8 cellular contexts compared by ENCODE assay signal in genomic region chr19:14347999-14348889, GRCh38. TPM values are rescaled to one million over a fixed set of nuclear protein-coding genes. Genes with fewer than 3 reads are reported as not detected.
DNase-seq lines count a peak whose midpoint lies in the region; ATAC-seq and TF ChIP-seq lines count a peak whose summit lies in the region.

No MANE protein-coding gene starts in this region.

- H3K4me1 Mint-ChIP-seq in natural killer cell = peaks cover 16 to 29% of the 10 kb centered on the region in 2 donors

- H3K36me3 Mint-ChIP-seq in natural killer cell = no peaks in the 10 kb centered on the region

- H3K27me3 ChIP-seq in thoracic aorta (replicated peaks; ENCODE audit: insufficient read depth) = no peaks in the 10 kb centered on the region

- intact Hi-C loops in natural killer cell (cut with micrococcal nuclease) = loop anchor here (1.0 to 5.0 kb wide), 3 partner anchors 152 to 466 kb away; no protein-coding TSS in a partner anchor

- no peaks in the 10 kb centered on the region for H3K9me3 ChIP-seq in thoracic aorta

- no peaks in the 10 kb centered on the region for H3K9me3 Mint-ChIP-seq in natural killer cell

- H3K4me3 Mint-ChIP-seq in natural killer cell = peak overlapping the region; percentile 82

- no peaks in the 10 kb centered on the region for H3K36me3 ChIP-seq in thoracic aorta

- DNase-seq in NCI-H524 (lab: John Stamatoyannopoulos, UW) (peak; percentile 17 to 64), NCI-H524 treated with DMSO at 0.1 percent for 48 hours (lab: John Stamatoyannopoulos, UW) (no peak), NCI-H2196 treated with DMSO at 0.1 percent for 48 hours (lab: John Stamatoyannopoulos, UW; ENCODE audit: unreplicated experiment) (peak; percentile 11), activated T-cell treated with anti-CD3 and anti-CD28 coated beads for 48 hours (ENCODE audit: low read depth) (peak; percentile 69), epithelial cell of proximal tubule (ENCODE audit: low read depth) (no peak), natural killer cell (peak; percentile 76), thoracic aorta (ENCODE audit: low spot score) (no peak)

- peak; percentile 82 to 95 (median 93) for ATAC-seq in natural killer cell
- ATAC-seq in thoracic aorta (ENCODE audit: insufficient number of reproducible peaks, low FRiP score, low read depth) = no peak
- no peak for ATAC-seq in HG03520 (IDR thresholded peaks at IDR 0.05; ENCODE audit: unreplicated experiment)

- H3K27ac Mint-ChIP-seq in natural killer cell = peak overlapping the region in 1 of 2 donors; percentile 72

- no peak overlapping the region for H3K27ac ChIP-seq in thoracic aorta

- H3K4me3 ChIP-seq in epithelial cell of proximal tubule (ENCODE audit: low read depth, low read length) (no peak overlapping the region), thoracic aorta (peak overlapping the region; percentile 67)

- peaks cover 0 to 10% of the 10 kb centered on the region in 2 donors for H3K4me1 ChIP-seq in thoracic aorta (ENCODE audit: control insufficient read depth in 1 of 2, low read depth in 2 of 2)

- no peaks in the 10 kb centered on the region for H3K27me3 Mint-ChIP-seq in natural killer cell (ENCODE audit: low read depth in 2 of 2)

- TF ChIP-seq CTCF in epithelial cell of proximal tubule (conservative IDR thresholded peaks at IDR 0.05; ENCODE audit: low read depth, low read length) = peak; percentile 95
- TF ChIP-seq CTCF in natural killer cell (IDR thresholded peaks at IDR 0.05) = peak; percentile 97
- TF ChIP-seq CTCF in thoracic aorta (IDR thresholded peaks at IDR 0.05) = peak; percentile 96

RNA-seq across cellular contexts. Expression of gene ADGRE5, which starts 33.0 kb away (rescaled TPM):
- total RNA-seq in epithelial cell of proximal tubule (37.5 and 76.3 TPM in 2 replicates), natural killer cell (1,000 to 10,000 TPM; 1,036 to 1,703 (median 1,382) TPM), thoracic aorta (100 to 1,000 TPM; 199 to 281 TPM)

Comparison
In these comparisons a context has a peak if more than half of its experiments do, and no peak if none do; other contexts are left out.
1. DNase-seq: peak in NCI-H524 (2 of 2), NCI-H2196 treated with DMSO at 0.1 percent for 48 hours (single experiment), activated T-cell treated with anti-CD3 and anti-CD28 coated beads for 48 hours (single experiment) and natural killer cell (single experiment); none in NCI-H524 treated with DMSO at 0.1 percent for 48 hours (single experiment), epithelial cell of proximal tubule (single experiment) and thoracic aorta (single experiment).
2. ATAC-seq: peak in natural killer cell (3 of 3); none in thoracic aorta (single experiment) and HG03520 (single experiment).
3. Peak in every context shown above with its lines, with median percentiles within 50 percentile points of each other: CTCF ChIP-seq.